Comparison of ENCODE assay signal across 8 cellular contexts in the genomic region with DNA sequence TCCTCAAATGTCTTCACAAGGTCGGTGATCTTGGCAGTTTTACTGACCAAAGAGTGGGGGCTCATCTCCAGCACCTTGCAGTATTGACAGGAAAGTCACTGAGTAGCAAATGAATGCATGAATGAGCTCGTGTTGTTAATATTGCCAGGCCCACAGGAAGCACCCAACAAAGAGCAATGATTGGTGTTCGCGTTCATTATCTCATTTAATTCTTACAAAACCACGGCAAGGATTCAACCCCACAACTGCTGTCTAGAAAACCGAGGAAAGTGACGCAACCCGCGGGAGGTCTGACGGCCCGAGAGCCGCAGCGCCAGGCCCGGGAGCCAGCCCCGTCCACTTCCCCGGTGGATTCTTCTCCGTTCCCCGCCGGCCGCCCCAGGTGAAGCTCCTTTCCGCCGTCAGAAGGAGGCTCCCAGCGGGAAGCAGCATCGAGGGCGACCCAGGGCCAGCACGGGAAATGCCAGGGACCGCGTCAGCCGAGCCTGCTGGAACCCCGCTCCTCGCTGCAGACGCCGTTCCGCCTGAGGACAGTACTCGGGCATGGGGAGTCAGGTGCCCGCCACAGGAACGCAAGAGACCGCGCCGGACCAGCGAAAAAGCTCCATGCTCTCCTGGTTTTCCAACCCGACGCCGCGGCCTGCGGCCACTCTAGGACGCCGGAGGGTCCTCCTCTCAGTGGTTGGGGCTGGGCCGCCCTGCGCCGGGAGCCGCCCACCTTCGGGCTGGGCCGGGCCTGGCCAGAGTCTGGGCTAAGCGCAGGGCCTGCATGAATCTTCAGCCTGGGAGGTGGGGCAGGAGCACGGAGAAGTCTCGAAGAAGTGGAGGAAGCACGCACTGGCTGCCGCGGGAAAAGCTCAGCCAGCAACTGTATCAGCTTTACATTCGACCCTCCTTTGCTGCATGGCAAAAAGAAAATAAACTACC. TPM values are rescaled to one million over a fixed set of nuclear protein-coding genes. Genes with fewer than 3 reads are reported as not detected.
DNase-seq lines count a peak whose midpoint lies in the region; ATAC-seq and TF ChIP-seq lines count a peak whose summit lies in the region.

No MANE protein-coding gene starts in this region.

- DNase-seq in DMS53 (lab: John Stamatoyannopoulos, UW), result peak; percentile 95
- DNase-seq in OCI-M1 (lab: John Stamatoyannopoulos, UW), result peak; percentile 95
- peak; percentile 20 for DNase-seq in activated T-helper 1 cell treated with Interleukin-2 at 50 U/mL for 16 hours (ENCODE audit: low read depth)
- DNase-seq in stomach, result peak; percentile 93

- TF ChIP-seq CTCF in stomach (IDR thresholded peaks at IDR 0.05), result no peak

- intact Hi-C loops in stomach (cut with DNase I; ENCODE audit: low total_unique reads), result no loop called here

- 0 to 2% (median 0%) methylated on average over 57 to 61 of the region's 61 CpGs for WGBS in stomach, 5 donors

- ATAC-seq in GM21526 (IDR thresholded peaks at IDR 0.05; ENCODE audit: low FRiP score, unreplicated experiment), result peak; percentile 77
- peak; percentile 99 for ATAC-seq in esophagus mucosa

- peaks cover 28% of the 10 kb centered on the region for H3K4me1 ChIP-seq in HUES48 (ENCODE audit: control insufficient read depth, insufficient read depth, low read length)
- peaks cover 9% of the 10 kb centered on the region for H3K4me1 ChIP-seq in mucosa of stomach (ENCODE audit: control insufficient read depth, insufficient read depth, low read length)
- H3K4me1 ChIP-seq in stomach, result peaks cover 0 to 24% (median 13%) of the 10 kb centered on the region in 4 donors

- H3K4me3 ChIP-seq in HUES48 (ENCODE audit: low read depth, low read length) (peak overlapping the region; percentile 73), mucosa of stomach (ENCODE audit: low read length) (peak overlapping the region; percentile 57), stomach (peak overlapping the region; percentile 71 to 77 (median 72))

- no peak for TF ChIP-seq EP300 in stomach (IDR thresholded peaks at IDR 0.05)

- TF ChIP-seq POLR2A in stomach (IDR thresholded peaks at IDR 0.05), result peak in 1 of 4 donors; percentile 74

- peak overlapping the region; percentile 83 for H3K27ac ChIP-seq in HUES48 (ENCODE audit: low read depth, low read length)
- peak overlapping the region; percentile 91 to 97 (median 93) for H3K27ac ChIP-seq in stomach

- H3K36me3 ChIP-seq in HUES48 (ENCODE audit: control insufficient read depth, insufficient read depth, low read length), result no peaks in the 10 kb centered on the region
- no peaks in the 10 kb centered on the region for H3K36me3 ChIP-seq in mucosa of stomach (ENCODE audit: control insufficient read depth, insufficient read depth, low read length)
- H3K36me3 ChIP-seq in stomach, result no peaks in the 10 kb centered on the region

- H3K9me3 ChIP-seq in HUES48 (ENCODE audit: control insufficient read depth, insufficient read depth, low read length), result no peaks in the 10 kb centered on the region
- H3K9me3 ChIP-seq in mucosa of stomach (ENCODE audit: control insufficient read depth, low read length), result no peaks in the 10 kb centered on the region
- no peaks in the 10 kb centered on the region for H3K9me3 ChIP-seq in stomach

- H3K9ac ChIP-seq in HUES48 (ENCODE audit: low read depth, low read length), result peak overlapping the region; percentile 83
- H3K9ac ChIP-seq in mucosa of stomach (ENCODE audit: low read length), result peak overlapping the region; percentile 90

- no peaks in the 10 kb centered on the region for H3K27me3 ChIP-seq in HUES48 (ENCODE audit: control insufficient read depth, insufficient read depth, low read length)
- H3K27me3 ChIP-seq in mucosa of stomach (ENCODE audit: control insufficient read depth, insufficient read depth, low read length), result no peaks in the 10 kb centered on the region
- no peaks in the 10 kb centered on the region for H3K27me3 ChIP-seq in stomach

RNA-seq across cellular contexts. Expression of a gene that starts 19.8 kb away (rescaled TPM):
- total RNA-seq in esophagus mucosa, result 20.4 TPM
- 100 to 1,000 TPM in 1 of 5 donors, 10 to 100 TPM in 4; 11.0 to 218 (median 43.1) TPM for total RNA-seq in stomach
- 1 to 10 TPM; 1.7 to 3.0 (median 2.1) TPM for polyA plus RNA-seq in stomach

Comparison
In these comparisons a context has a peak if more than half of its experiments do, and no peak if none do; other contexts are left out.
1. Peak in every context shown above with its lines: DNase-seq, ATAC-seq, H3K4me3 ChIP-seq and H3K27ac ChIP-seq.
2. DNase-seq: peak in every context shown above with its lines; median percentile 95 in DMS53; 95 in OCI-M1; 93 in stomach; 20 in activated T-helper 1 cell treated with Interleukin-2 at 50 U/mL for 16 hours.